ENCODE assay signal across 8 cellular contexts in the genomic region with DNA sequence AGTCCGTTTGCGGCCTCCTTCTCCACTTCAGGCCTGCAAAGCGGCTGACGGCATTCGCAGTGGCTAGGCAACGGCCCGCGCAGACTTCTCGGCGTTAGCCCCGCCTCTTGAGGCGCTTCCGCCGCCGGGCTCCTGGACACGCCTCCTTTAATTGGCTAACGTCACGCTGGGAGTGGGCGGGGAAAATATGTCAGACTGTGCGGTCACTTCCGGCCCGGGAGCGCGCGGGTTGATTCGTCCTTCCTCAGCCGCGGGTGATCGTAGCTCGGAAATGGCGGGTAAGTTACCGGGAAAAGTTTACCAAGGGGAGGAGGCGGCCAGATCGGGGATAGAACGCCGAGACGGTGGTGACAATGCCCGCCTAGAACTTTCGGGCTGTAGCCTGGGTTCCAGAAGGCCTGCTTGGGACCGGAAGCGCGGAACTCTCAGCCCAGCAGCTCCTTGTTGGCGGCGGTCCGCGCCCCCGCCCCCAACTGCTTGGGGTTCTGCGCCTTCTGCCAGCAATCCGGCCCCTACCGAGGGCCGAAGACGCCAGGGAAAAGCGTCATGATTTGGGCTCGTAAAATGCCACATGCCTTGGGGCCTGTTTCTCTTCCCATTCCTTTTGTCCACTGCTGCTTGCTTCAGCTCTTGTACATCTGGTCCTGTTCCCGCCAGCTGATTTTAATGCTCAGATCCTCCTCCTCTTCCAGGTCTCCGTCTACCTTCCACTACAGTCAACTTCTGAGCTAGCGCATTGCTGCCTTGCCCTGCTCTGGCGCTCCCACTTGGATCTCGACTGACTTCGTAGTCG. TPM values are rescaled to one million over a fixed set of nuclear protein-coding genes. Genes with fewer than 3 reads are reported as not detected.
DNase-seq lines count a peak whose midpoint lies in the region; TF ChIP-seq lines count a peak whose summit lies in the region.

TSS of gene HAT1 (plus strand) at position 232 of the 793 bp plus-strand sequence. CDS start at position 272, 40 bp downstream.

- POLR2A ChIA-PET in activated CD8-positive, alpha-beta memory T cell treated with anti-CD3 and anti-CD28 coated beads for 36 hours (lab: Charles Lee), result interaction anchor here (0.6 to 1.4 kb wide), 5 partner anchors 8 to 55 kb away, joined by 3 to 8 read pairs (median 4); partner anchors contain the start of gene SLC25A12

- peaks cover 6% of the 10 kb centered on the region for H3K36me3 ChIP-seq in effector memory CD4-positive, alpha-beta T cell (ENCODE audit: control insufficient read depth, insufficient read depth, low read length)

- CTCF ChIA-PET in activated CD8-positive, alpha-beta memory T cell treated with anti-CD3 and anti-CD28 coated beads for 36 hours (lab: Charles Lee), result interaction anchor here (0.5 to 1.2 kb wide), 3 partner anchors 12 to 128 kb away, joined by 3 to 4 read pairs (median 3); no protein-coding TSS in a partner anchor

- H3K4me3 ChIP-seq in effector memory CD4-positive, alpha-beta T cell (ENCODE audit: insufficient read depth, low read depth, low read length, poor library complexity, severe bottlenecking), result peak within 1 kb of the TSS; percentile 95

- peak within 1 kb of the TSS; percentile 93 for H3K27ac ChIP-seq in effector memory CD4-positive, alpha-beta T cell (ENCODE audit: insufficient read depth, low read length, poor library complexity, severe bottlenecking)

- H3K4me1 ChIP-seq in effector memory CD4-positive, alpha-beta T cell (ENCODE audit: control insufficient read depth, insufficient read depth, low read length, poor library complexity, severe bottlenecking), result peaks cover 12% of the 10 kb centered on the region

- H3K27me3 ChIP-seq in effector memory CD4-positive, alpha-beta T cell (replicated peaks; ENCODE audit: control insufficient read depth, insufficient read depth, low read length, poor library complexity, severe bottlenecking), result no peaks in the 10 kb centered on the region

- DNase-seq in CMK (ENCODE audit: low read depth) (peak; percentile 92), GM20000 (ENCODE audit: low spot score) (peak; percentile 93), HT-29 (ENCODE audit: low spot score) (peak; percentile 97), NOMO-1 (lab: John Stamatoyannopoulos, UW; ENCODE audit: unreplicated experiment in 2 of 2) (peak; percentile 94 to 99), lung microvascular endothelial cell (ENCODE audit: low read depth in 2 of 2) (peak; percentile 98 to 99)
- DNase-seq in effector memory CD4-positive, alpha-beta T cell, result peak; percentile 94 to 95 (median 95)
- peak; percentile 97 to 99 (median 98) for DNase-seq in stimulated activated CD4-positive, alpha-beta T cell treated with anti-CD3 and anti-CD28 coated beads, TNF-alpha, amount 100 ng/mL, for 48 hours (ENCODE audit: low read depth in 3 of 3)

- H3K9me3 ChIP-seq in effector memory CD4-positive, alpha-beta T cell (ENCODE audit: control insufficient read depth, low read length), result no peaks in the 10 kb centered on the region

- no peak for TF ChIP-seq CTCF in GM20000 (IDR thresholded peaks at IDR 0.05; ENCODE audit: extremely low read depth, missing control alignments)

RNA-seq across cellular contexts. Expression of gene HAT1, which starts in this region (rescaled TPM):
- 35.5 and 37.4 TPM in 2 replicates for total RNA-seq in HT-29 (2014; rRNA removed; shearing (Covaris generic))
- total RNA-seq in activated CD8-positive, alpha-beta memory T cell treated with anti-CD3 and anti-CD28 coated beads for 36 hours, result 10 to 100 TPM; 84.4 to 88.7 TPM
- 17.9 and 21.8 TPM in 2 replicates for total RNA-seq in lung microvascular endothelial cell

Comparison
In these comparisons a context has a peak if more than half of its experiments do, and no peak if none do; other contexts are left out.
1. Peak in every context shown above with its lines: DNase-seq, H3K4me3 ChIP-seq and H3K27ac ChIP-seq.